12 cellular contexts compared by ENCODE assay signal in genomic region chr3:32459474-32459873, GRCh38. TPM values are rescaled to one million over a fixed set of nuclear protein-coding genes. Genes with fewer than 3 reads are reported as not detected.
DNase-seq lines count a peak whose midpoint lies in the region; ATAC-seq and TF ChIP-seq lines count a peak whose summit lies in the region.
"Had no signal": no experiment of that assay in that cellular context is flagged by ENCODE, and none has a peak within 500 bp of the region (broad histone marks: within the 10 kb centered on the region; RNA-seq: fewer than 3 reads in every experiment).

No MANE protein-coding gene starts in this region.

- peak overlapping the region; percentile 95 for H3K27ac Mint-ChIP-seq in endothelial cell (ENCODE audit: unreplicated experiment)
- H3K27ac Mint-ChIP-seq: activated B cell treated with CpG ODN at 0.5 μM for 24 hours had no signal

- DNase-seq in activated CD4-positive, CD25-positive, alpha-beta regulatory T cell treated with anti-CD3 and anti-CD28 coated beads, Interleukin-2, amount 50 U/mL, for 72 hours: peak; percentile 30
- DNase-seq in endothelial cell (ENCODE audit: low spot score): no peak
- DNase-seq in glomerular visceral epithelial cell (ENCODE audit: extremely low spot score): no peak
- DNase-seq: NCI-H2171, nucleus accumbens had no signal

- peak overlapping the region; percentile 90 for H3K27ac ChIP-seq in KOPT-K1 (ENCODE audit: low read depth, low read length, poor library complexity, severe bottlenecking)
- peak overlapping the region in 16 of 21 experiments; percentile 1 to 91 (median 60) for H3K27ac ChIP-seq in skin epidermis

- H3K4me3 ChIP-seq in skin epidermis: no peak overlapping the region

- no peaks in the 10 kb centered on the region for H3K9me3 ChIP-seq in KOPT-K1 (ENCODE audit: insufficient read depth, low read length, poor library complexity, severe bottlenecking)

- no peaks in the 10 kb centered on the region for H3K36me3 ChIP-seq in KOPT-K1 (ENCODE audit: insufficient read depth, low read length)

- no peak overlapping the region for H3K4me3 Mint-ChIP-seq in endothelial cell (ENCODE audit: unreplicated experiment)

- H3K9me3 Mint-ChIP-seq in endothelial cell (ENCODE audit: unreplicated experiment): no peaks in the 10 kb centered on the region
- H3K9me3 Mint-ChIP-seq: activated B cell treated with CpG ODN at 0.5 μM for 24 hours had no signal

- peaks cover 4% of the 10 kb centered on the region for H3K27me3 Mint-ChIP-seq in endothelial cell (ENCODE audit: unreplicated experiment)
- H3K27me3 Mint-ChIP-seq: activated B cell treated with CpG ODN at 0.5 μM for 24 hours had no signal

- no peak for ATAC-seq in activated CD4-positive, CD25-positive, alpha-beta regulatory T cell treated with anti-CD3 and anti-CD28 coated beads, Interleukin-2, amount 50 U/mL, for 24 hours
- ATAC-seq in HG02571 (IDR thresholded peaks at IDR 0.05; ENCODE audit: unreplicated experiment): no peak
- ATAC-seq in HG03521 (IDR thresholded peaks at IDR 0.05; ENCODE audit: unreplicated experiment): no peak
- ATAC-seq: left lobe of liver had no signal

- H3K4me1 Mint-ChIP-seq in endothelial cell (ENCODE audit: unreplicated experiment): peaks cover 20% of the 10 kb centered on the region

- no peak for TF ChIP-seq CTCF in endothelial cell (IDR thresholded peaks at IDR 0.05; ENCODE audit: unreplicated experiment)

- H3K36me3 Mint-ChIP-seq in endothelial cell (ENCODE audit: low read depth, unreplicated experiment): peaks cover 17% of the 10 kb centered on the region

RNA-seq across cellular contexts. Expression of gene CMTM6, which starts 43.2 kb away (rescaled TPM):
- total RNA-seq in endothelial cell (ENCODE audit: unreplicated experiment): 59.9 TPM
